ENCODE assay signal across 22 cellular contexts in genomic region chr1:94709891-94710581, GRCh38.
DNase-seq lines count a peak whose midpoint lies in the region; ATAC-seq and TF ChIP-seq lines count a peak whose summit lies in the region.
"Had no signal": no experiment of that assay in that cellular context is flagged by ENCODE, and none has a peak within 500 bp of the region (broad histone marks: within the 10 kb centered on the region; RNA-seq: fewer than 3 reads in every experiment).

No MANE protein-coding gene starts in this region.

- H3K27ac Mint-ChIP-seq in MCF 10A (ENCODE audit: low read depth, unreplicated experiment) (peak overlapping the region; percentile 19), type B pancreatic cell (peak overlapping the region; percentile 56), Calu3 (ENCODE audit: unreplicated experiment) (no peak overlapping the region)
- H3K27ac Mint-ChIP-seq: activated naive CD8-positive, alpha-beta T cell; CD4-positive, alpha-beta memory T cell; GM23338; natural killer cell; stimulated activated naive CD8-positive, alpha-beta T cell treated with anti-CD3 and anti-CD28 coated beads, Interleukin-15, Interleukin-2, amounts not matched to agents 100 ng/mL and 50 ng/mL, for 24 hours had no signal

- H3K4me1 Mint-ChIP-seq in MCF 10A (ENCODE audit: insufficient read depth, unreplicated experiment) (peaks cover 27% of the 10 kb centered on the region), type B pancreatic cell (ENCODE audit: unreplicated experiment) (peaks cover 33% of the 10 kb centered on the region), Calu3 (ENCODE audit: low read depth, unreplicated experiment) (peaks cover 28% of the 10 kb centered on the region)
- H3K4me1 Mint-ChIP-seq: CD4-positive, alpha-beta memory T cell; natural killer cell had no signal

- H3K27ac ChIP-seq in breast epithelium (peak overlapping the region in 1 of 2 donors; percentile 9), SJSA1 (peak overlapping the region; percentile 67)
- H3K27ac ChIP-seq: vagina had no signal

- no peak for ATAC-seq in HG03159 (IDR thresholded peaks at IDR 0.05; ENCODE audit: unreplicated experiment)
- ATAC-seq: A549, GM23338, natural killer cell had no signal

- no peak overlapping the region for H3K4me3 ChIP-seq in breast epithelium
- no peak overlapping the region for H3K4me3 ChIP-seq in SJSA1
- H3K4me3 ChIP-seq: A549, GM23338, lung, vagina had no signal

- H3K27me3 Mint-ChIP-seq in MCF 10A (ENCODE audit: insufficient read depth, unreplicated experiment) = no peaks in the 10 kb centered on the region
- no peaks in the 10 kb centered on the region for H3K27me3 Mint-ChIP-seq in type B pancreatic cell
- H3K27me3 Mint-ChIP-seq in Calu3 (ENCODE audit: unreplicated experiment) = no peaks in the 10 kb centered on the region
- H3K27me3 Mint-ChIP-seq: activated naive CD8-positive, alpha-beta T cell; stimulated activated naive CD8-positive, alpha-beta T cell treated with anti-CD3 and anti-CD28 coated beads, Interleukin-15, Interleukin-2, amounts not matched to agents 100 ng/mL and 50 ng/mL, for 24 hours had no signal

- H3K36me3 ChIP-seq in breast epithelium (no peaks in the 10 kb centered on the region), SJSA1 (no peaks in the 10 kb centered on the region)
- H3K36me3 ChIP-seq: vagina had no signal

- no peak for TF ChIP-seq POLR2A in breast epithelium (IDR thresholded peaks at IDR 0.05)

- H3K4me1 ChIP-seq in breast epithelium = no peaks in the 10 kb centered on the region
- peaks cover 81% of the 10 kb centered on the region for H3K4me1 ChIP-seq in SJSA1 (replicated peaks)

- H3K4me3 Mint-ChIP-seq in MCF 10A (ENCODE audit: unreplicated experiment) = no peak overlapping the region
- no peak overlapping the region for H3K4me3 Mint-ChIP-seq in type B pancreatic cell
- no peak overlapping the region for H3K4me3 Mint-ChIP-seq in Calu3 (ENCODE audit: low read depth, unreplicated experiment)
- H3K4me3 Mint-ChIP-seq: activated naive CD8-positive, alpha-beta T cell; CD4-positive, alpha-beta memory T cell; GM23338; natural killer cell; stimulated activated naive CD8-positive, alpha-beta T cell treated with anti-CD3 and anti-CD28 coated beads, Interleukin-15, Interleukin-2, amounts not matched to agents 100 ng/mL and 50 ng/mL, for 24 hours had no signal

- H3K9me3 ChIP-seq in breast epithelium (no peaks in the 10 kb centered on the region), SJSA1 (replicated peaks) (no peaks in the 10 kb centered on the region)
- H3K9me3 ChIP-seq: A549, vagina had no signal

- TF ChIP-seq CTCF in MCF 10A (IDR thresholded peaks at IDR 0.05; ENCODE audit: unreplicated experiment) (no peak), breast epithelium (IDR thresholded peaks at IDR 0.05) (no peak), type B pancreatic cell (conservative IDR thresholded peaks at IDR 0.05) (no peak), Calu3 (IDR thresholded peaks at IDR 0.05; ENCODE audit: unreplicated experiment) (no peak)

- BruUV-seq in MCF 10A (replicated peaks; lab: Mats Ljungman, UMichigan) (no TSS peak), Calu3 (replicated peaks; lab: Mats Ljungman, UMichigan) (no TSS peak)

- POLR2A ChIA-PET in MCF 10A (lab: Yijun Ruan, JAX) = no interaction called here

- no peaks in the 10 kb centered on the region for H3K27me3 ChIP-seq in breast epithelium
- no peaks in the 10 kb centered on the region for H3K27me3 ChIP-seq in SJSA1 (replicated peaks)
- H3K27me3 ChIP-seq: vagina had no signal

- intact Hi-C loops in MCF 10A (cut with micrococcal nuclease) (no loop called here), breast epithelium (cut with DNase I; ENCODE audit: low total_unique reads) (no loop called here), Calu3 (cut with micrococcal nuclease; ENCODE audit: unreplicated experiment) (no loop called here)

- no peaks in the 10 kb centered on the region for H3K9me3 Mint-ChIP-seq in MCF 10A (ENCODE audit: unreplicated experiment)
- H3K9me3 Mint-ChIP-seq in type B pancreatic cell = no peaks in the 10 kb centered on the region
- no peaks in the 10 kb centered on the region for H3K9me3 Mint-ChIP-seq in Calu3 (ENCODE audit: low read depth, unreplicated experiment)
- H3K9me3 Mint-ChIP-seq: CD4-positive, alpha-beta memory T cell; GM23338; natural killer cell; stimulated activated naive CD8-positive, alpha-beta T cell treated with anti-CD3 and anti-CD28 coated beads, Interleukin-15, Interleukin-2, amounts not matched to agents 100 ng/mL and 50 ng/mL, for 24 hours had no signal

- DNase-seq in MCF 10A (ENCODE audit: unreplicated experiment) = no peak
- DNase-seq in breast epithelium (ENCODE audit: low spot score in 2 of 2) = no peak
- peak; percentile 91 to 96 for DNase-seq in SJSA1 (ENCODE audit: low read depth in 1 of 2, low spot score in 2 of 2)
- DNase-seq in glomerular visceral epithelial cell (ENCODE audit: extremely low spot score) = peak; percentile 19
- no peak for DNase-seq in type B pancreatic cell (ENCODE audit: extremely low spot score, unreplicated experiment)
- no peak for DNase-seq in Calu3
- DNase-seq in stimulated activated CD4-positive, alpha-beta T cell treated with anti-CD3 and anti-CD28 coated beads, Interleukin-2, amount 100 ng/mL, for 24 hours = no peak
- DNase-seq: activated T-cell treated with anti-CD3 and anti-CD28 coated beads, Interleukin-2, amount 50 U/mL, for 1 hour; caudate nucleus; CD4-positive, alpha-beta memory T cell; DMS79 treated with DMSO at 0.1 percent for 48 hours; effector CD4-positive, alpha-beta T cell; natural killer cell; NCI-H345; stimulated activated CD4-positive, alpha-beta T cell treated with anti-CD3 and anti-CD28 coated beads, Interleukin-15, amount 100 ng/mL, for 24 hours had no signal

- CTCF ChIA-PET in MCF 10A (lab: Yijun Ruan, JAX) (interaction anchor here (0.8 kb wide), 1 partner anchor 124 kb away, joined by 4 read pairs; no protein-coding TSS in a partner anchor), Calu3 (lab: Charles Lee) (interaction anchor here (1.2 kb wide), 1 partner anchor 12 kb away, joined by 3 read pairs; no protein-coding TSS in a partner anchor)

- H3K36me3 Mint-ChIP-seq in MCF 10A (ENCODE audit: insufficient read depth, unreplicated experiment) (no peaks in the 10 kb centered on the region), type B pancreatic cell (no peaks in the 10 kb centered on the region), Calu3 (ENCODE audit: insufficient read depth, unreplicated experiment) (peaks cover 8% of the 10 kb centered on the region)
- H3K36me3 Mint-ChIP-seq: activated naive CD8-positive, alpha-beta T cell; CD4-positive, alpha-beta memory T cell; natural killer cell had no signal

Comparison
In these comparisons a context has a peak if more than half of its experiments do, and no peak if none do; other contexts are left out.
1. DNase-seq: peak in SJSA1 (2 of 2) and glomerular visceral epithelial cell (single experiment); none in MCF 10A (single experiment), breast epithelium (0 of 2), type B pancreatic cell (single experiment), Calu3 (single experiment) and stimulated activated CD4-positive, alpha-beta T cell treated with anti-CD3 and anti-CD28 coated beads, Interleukin-2, amount 100 ng/mL, for 24 hours (0 of 2).